In genomic region chr2:21041462-21041861, GRCh38 we compare ENCODE assay signal across 16 cellular contexts. TPM values are rescaled to one million over a fixed set of nuclear protein-coding genes. Genes with fewer than 3 reads are reported as not detected.
"Had no signal": no experiment of that assay in that cellular context is flagged by ENCODE, and none has a peak within 500 bp of the region (broad histone marks: within the 10 kb centered on the region; RNA-seq: fewer than 3 reads in every experiment).

No MANE protein-coding gene starts in this region.

- DNase-seq: cerebellar nuclear complex; foreskin melanocyte; kidney glomerular epithelial cell; left lung; mesendoderm; naive B cell; occipital lobe; pancreas; spleen; stimulated activated CD4-positive, alpha-beta T cell treated with anti-CD3 and anti-CD28 coated beads, Interleukin-15, amount 100 ng/mL, for 24 hours; stimulated activated CD4-positive, alpha-beta T cell treated with anti-CD3 and anti-CD28 coated beads, Interleukin-1b, Interleukin-23, amount 100 ng/mL, for 48 hours; stimulated activated CD4-positive, alpha-beta T cell treated with anti-CD3 and anti-CD28 coated beads, Interleukin-4, amount 100 ng/mL, for 24 hours; tibial artery; uterus had no signal

- H3K27ac ChIP-seq: left lung, pancreas, tibial artery, upper lobe of left lung, uterus had no signal

- H3K36me3 ChIP-seq: left lung, pancreas, spleen, tibial artery, upper lobe of left lung, uterus had no signal

- H3K4me3 ChIP-seq: left lung, pancreas, tibial artery, upper lobe of left lung, uterus had no signal

- H3K27me3 ChIP-seq: tibial artery, uterus had no signal

- H3K9me3 ChIP-seq: left lung, pancreas, spleen, tibial artery, upper lobe of left lung, uterus had no signal

- H3K4me1 ChIP-seq: uterus had no signal

RNA-seq across cellular contexts. Expression of gene APOB, which starts 2.4 kb away (rescaled TPM):
- total RNA-seq: epithelial cell of proximal tubule had no signal
